1 cellular context compared by ENCODE assay signal in genomic region chr4:1502976-1503375, GRCh38.
TF ChIP-seq lines count a peak whose summit lies in the region.

No MANE protein-coding gene starts in this region.

TF ChIP-seq in GM23338, 12 proteins besides CTCF, POLR2A, EP300 and RAD21 (continued from another document):
- TF ChIP-seq, protein P1, sequence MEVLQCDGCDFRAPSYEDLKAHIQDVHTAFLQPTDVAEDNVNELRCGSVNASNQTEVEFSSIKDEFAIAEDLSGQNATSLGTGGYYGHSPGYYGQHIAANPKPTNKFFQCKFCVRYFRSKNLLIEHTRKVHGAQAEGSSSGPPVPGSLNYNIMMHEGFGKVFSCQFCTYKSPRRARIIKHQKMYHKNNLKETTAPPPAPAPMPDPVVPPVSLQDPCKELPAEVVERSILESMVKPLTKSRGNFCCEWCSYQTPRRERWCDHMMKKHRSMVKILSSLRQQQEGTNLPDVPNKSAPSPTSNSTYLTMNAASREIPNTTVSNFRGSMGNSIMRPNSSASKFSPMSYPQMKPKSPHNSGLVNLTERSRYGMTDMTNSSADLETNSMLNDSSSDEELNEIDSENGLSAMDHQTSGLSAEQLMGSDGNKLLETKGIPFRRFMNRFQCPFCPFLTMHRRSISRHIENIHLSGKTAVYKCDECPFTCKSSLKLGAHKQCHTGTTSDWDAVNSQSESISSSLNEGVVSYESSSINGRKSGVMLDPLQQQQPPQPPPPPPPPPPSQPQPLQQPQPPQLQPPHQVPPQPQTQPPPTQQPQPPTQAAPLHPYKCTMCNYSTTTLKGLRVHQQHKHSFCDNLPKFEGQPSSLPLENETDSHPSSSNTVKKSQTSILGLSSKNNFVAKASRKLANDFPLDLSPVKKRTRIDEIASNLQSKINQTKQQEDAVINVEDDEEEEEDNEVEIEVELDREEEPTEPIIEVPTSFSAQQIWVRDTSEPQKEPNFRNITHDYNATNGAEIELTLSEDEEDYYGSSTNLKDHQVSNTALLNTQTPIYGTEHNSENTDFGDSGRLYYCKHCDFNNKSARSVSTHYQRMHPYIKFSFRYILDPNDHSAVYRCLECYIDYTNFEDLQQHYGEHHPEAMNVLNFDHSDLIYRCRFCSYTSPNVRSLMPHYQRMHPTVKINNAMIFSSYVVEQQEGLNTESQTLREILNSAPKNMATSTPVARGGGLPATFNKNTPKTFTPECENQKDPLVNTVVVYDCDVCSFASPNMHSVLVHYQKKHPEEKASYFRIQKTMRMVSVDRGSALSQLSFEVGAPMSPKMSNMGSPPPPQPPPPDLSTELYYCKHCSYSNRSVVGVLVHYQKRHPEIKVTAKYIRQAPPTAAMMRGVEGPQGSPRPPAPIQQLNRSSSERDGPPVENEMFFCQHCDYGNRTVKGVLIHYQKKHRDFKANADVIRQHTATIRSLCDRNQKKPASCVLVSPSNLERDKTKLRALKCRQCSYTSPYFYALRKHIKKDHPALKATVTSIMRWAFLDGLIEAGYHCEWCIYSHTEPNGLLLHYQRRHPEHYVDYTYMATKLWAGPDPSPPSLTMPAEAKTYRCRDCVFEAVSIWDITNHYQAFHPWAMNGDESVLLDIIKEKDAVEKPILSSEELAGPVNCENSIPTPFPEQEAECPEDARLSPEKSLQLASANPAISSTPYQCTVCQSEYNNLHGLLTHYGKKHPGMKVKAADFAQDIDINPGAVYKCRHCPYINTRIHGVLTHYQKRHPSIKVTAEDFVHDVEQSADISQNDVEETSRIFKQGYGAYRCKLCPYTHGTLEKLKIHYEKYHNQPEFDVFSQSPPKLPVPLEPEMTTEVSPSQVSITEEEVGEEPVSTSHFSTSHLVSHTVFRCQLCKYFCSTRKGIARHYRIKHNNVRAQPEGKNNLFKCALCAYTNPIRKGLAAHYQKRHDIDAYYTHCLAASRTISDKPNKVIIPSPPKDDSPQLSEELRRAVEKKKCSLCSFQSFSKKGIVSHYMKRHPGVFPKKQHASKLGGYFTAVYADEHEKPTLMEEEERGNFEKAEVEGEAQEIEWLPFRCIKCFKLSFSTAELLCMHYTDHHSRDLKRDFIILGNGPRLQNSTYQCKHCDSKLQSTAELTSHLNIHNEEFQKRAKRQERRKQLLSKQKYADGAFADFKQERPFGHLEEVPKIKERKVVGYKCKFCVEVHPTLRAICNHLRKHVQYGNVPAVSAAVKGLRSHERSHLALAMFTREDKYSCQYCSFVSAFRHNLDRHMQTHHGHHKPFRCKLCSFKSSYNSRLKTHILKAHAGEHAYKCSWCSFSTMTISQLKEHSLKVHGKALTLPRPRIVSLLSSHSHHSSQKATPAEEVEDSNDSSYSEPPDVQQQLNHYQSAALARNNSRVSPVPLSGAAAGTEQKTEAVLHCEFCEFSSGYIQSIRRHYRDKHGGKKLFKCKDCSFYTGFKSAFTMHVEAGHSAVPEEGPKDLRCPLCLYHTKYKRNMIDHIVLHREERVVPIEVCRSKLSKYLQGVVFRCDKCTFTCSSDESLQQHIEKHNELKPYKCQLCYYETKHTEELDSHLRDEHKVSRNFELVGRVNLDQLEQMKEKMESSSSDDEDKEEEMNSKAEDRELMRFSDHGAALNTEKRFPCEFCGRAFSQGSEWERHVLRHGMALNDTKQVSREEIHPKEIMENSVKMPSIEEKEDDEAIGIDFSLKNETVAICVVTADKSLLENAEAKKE (CRISPR knock-in tag; IDR thresholded peaks at IDR 0.05), result no peak
- TF ChIP-seq POLR2AphosphoS5 (IDR thresholded peaks at IDR 0.05; ENCODE audit: low read depth) (no peak), ZNF114 (CRISPR knock-in tag; IDR thresholded peaks at IDR 0.05) (no peak), ETS1 (IDR thresholded peaks at IDR 0.05) (no peak)
